8 cellular contexts compared by ENCODE assay signal in the genomic region with DNA sequence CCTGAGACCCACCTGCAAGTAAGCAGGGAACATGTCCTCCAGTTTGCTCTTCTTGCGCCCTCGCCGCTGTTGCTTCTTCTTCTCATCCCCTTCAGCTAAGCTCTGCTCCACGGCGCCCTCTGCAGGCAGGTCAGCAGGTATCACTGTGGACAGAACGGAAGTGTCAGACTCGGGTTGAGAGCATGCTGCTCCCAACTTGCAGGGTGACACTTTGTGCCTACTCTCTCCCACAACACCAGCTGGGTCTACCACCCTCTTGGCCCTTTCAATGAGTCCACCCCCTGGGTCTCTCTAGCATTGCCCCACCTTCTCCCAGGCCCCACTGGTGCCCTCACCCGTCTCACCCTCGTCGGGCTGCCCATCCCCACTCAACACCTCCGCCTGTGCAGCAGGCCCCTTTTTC. TPM values are rescaled to one million over a fixed set of nuclear protein-coding genes. Genes with fewer than 3 reads are reported as not detected.
DNase-seq lines count a peak whose midpoint lies in the region; ATAC-seq, FAIRE-seq and TF ChIP-seq lines count a peak whose summit lies in the region.

No MANE protein-coding gene starts in this region.

- H3K36me3 ChIP-seq in GM23338 (ENCODE audit: insufficient read depth) (peaks cover 48% of the 10 kb centered on the region), gastroesophageal sphincter (peaks cover 0 to 100% of the 10 kb centered on the region in 2 donors)

- H3K9me2 ChIP-seq in GM23338 (ENCODE audit: insufficient read depth), result no peaks in the 10 kb centered on the region

- no peaks in the 10 kb centered on the region for H3K9me3 ChIP-seq in gastroesophageal sphincter

- peak; percentile 62 for TF ChIP-seq CTCF in AG10803 (conservative IDR thresholded peaks at IDR 0.05; ENCODE audit: low read length)
- TF ChIP-seq CTCF in GM23338 (conservative IDR thresholded peaks at IDR 0.05; ENCODE audit: low read depth in 2 of 2), result peak; percentile 77 to 93
- peak in 3 of 4 experiments; percentile 43 to 63 (median 59) for TF ChIP-seq CTCF in gastroesophageal sphincter (IDR thresholded peaks at IDR 0.05)
- TF ChIP-seq CTCF in progenitor cell of endocrine pancreas (IDR thresholded peaks at IDR 0.05; ENCODE audit: unreplicated experiment), result peak; percentile 59

- H3K4me3 Mint-ChIP-seq in GM23338 (no peak overlapping the region), progenitor cell of endocrine pancreas (ENCODE audit: low read depth) (no peak overlapping the region)
- no peak overlapping the region for H3K4me3 Mint-ChIP-seq in activated T-helper 2 cell treated with anti-CD3 and anti-CD28 coated beads, Interferon-gamma antibody, Interleukin-2, Interleukin-4, amounts not matched to agents 10 μg/mL and 5 μg/mL and 100 μg/mL, durations not matched to agents 14 hours and 24 hours and 36 hours (ENCODE audit: low read depth)

- FAIRE-seq in RCC 7860 (lab: Jason Lieb, UNC), result no peak

- H3K4me1 ChIP-seq in GM23338 (ENCODE audit: insufficient read depth), result no peaks in the 10 kb centered on the region
- H3K4me1 ChIP-seq in gastroesophageal sphincter, result no peaks in the 10 kb centered on the region

- H3K27me3 Mint-ChIP-seq in GM23338 (ENCODE audit: insufficient read depth, low read depth, poor library complexity), result peaks cover 14% of the 10 kb centered on the region
- H3K27me3 Mint-ChIP-seq in activated T-helper 2 cell treated with anti-CD3 and anti-CD28 coated beads, Interferon-gamma antibody, Interleukin-2, Interleukin-4, amounts not matched to agents 10 μg/mL and 5 μg/mL and 100 μg/mL, durations not matched to agents 14 hours and 24 hours and 36 hours (ENCODE audit: low read depth), result no peaks in the 10 kb centered on the region
- no peaks in the 10 kb centered on the region for H3K27me3 Mint-ChIP-seq in progenitor cell of endocrine pancreas

- H4K20me1 ChIP-seq in GM23338 (replicated peaks; ENCODE audit: insufficient read depth), result peaks cover 33% of the 10 kb centered on the region

- peak; percentile 91 for ATAC-seq in GM23338
- peak; percentile 25 for ATAC-seq in gastroesophageal sphincter
- no peak for ATAC-seq in GM21390 (IDR thresholded peaks at IDR 0.05; ENCODE audit: unreplicated experiment)

- TF ChIP-seq EP300 in gastroesophageal sphincter (IDR thresholded peaks at IDR 0.05), result no peak

- H3K4me1 Mint-ChIP-seq in GM23338 (no peaks in the 10 kb centered on the region; the same call in 2 of the 3 replicates), progenitor cell of endocrine pancreas (ENCODE audit: low read depth) (no peaks in the 10 kb centered on the region)
- H3K4me1 Mint-ChIP-seq in activated T-helper 2 cell treated with anti-CD3 and anti-CD28 coated beads, Interferon-gamma antibody, Interleukin-2, Interleukin-4, amounts not matched to agents 10 μg/mL and 5 μg/mL and 100 μg/mL, durations not matched to agents 14 hours and 24 hours and 36 hours (ENCODE audit: low read depth), result no peaks in the 10 kb centered on the region

- H3K36me3 Mint-ChIP-seq in GM23338 (ENCODE audit: low read depth) (peaks cover 94% of the 10 kb centered on the region), progenitor cell of endocrine pancreas (ENCODE audit: insufficient read depth) (peaks cover 25% of the 10 kb centered on the region)
- peaks cover 93% of the 10 kb centered on the region for H3K36me3 Mint-ChIP-seq in activated T-helper 2 cell treated with anti-CD3 and anti-CD28 coated beads, Interferon-gamma antibody, Interleukin-2, Interleukin-4, amounts not matched to agents 10 μg/mL and 5 μg/mL and 100 μg/mL, durations not matched to agents 14 hours and 24 hours and 36 hours (ENCODE audit: low read depth)

- WGBS in gastroesophageal sphincter (ENCODE audit: low coverage in 1 of 2), 2 donors, result 53 to 63% methylated on average over 9 to 11 of the region's 11 CpGs

- intact Hi-C loops in activated T-helper 2 cell treated with anti-CD3 and anti-CD28 coated beads, Interferon-gamma antibody, Interleukin-2, Interleukin-4, amounts not matched to agents 10 μg/mL and 5 μg/mL and 100 μg/mL, durations not matched to agents 14 hours and 24 hours and 36 hours (cut with micrococcal nuclease), result no loop called here

- no peak overlapping the region for H3K27ac Mint-ChIP-seq in GM23338
- H3K27ac Mint-ChIP-seq in activated T-helper 2 cell treated with anti-CD3 and anti-CD28 coated beads, Interferon-gamma antibody, Interleukin-2, Interleukin-4, amounts not matched to agents 10 μg/mL and 5 μg/mL and 100 μg/mL, durations not matched to agents 14 hours and 24 hours and 36 hours, result no peak overlapping the region
- peak overlapping the region; percentile 6 for H3K27ac Mint-ChIP-seq in progenitor cell of endocrine pancreas

- no peak overlapping the region for H2AFZ ChIP-seq in GM23338

- DNase-seq in AG10803 (ENCODE audit: low read depth), result peak; percentile 47
- DNase-seq in GM23338 (ENCODE audit: low spot score), result peak; percentile 82
- DNase-seq in SIG-M5 (lab: John Stamatoyannopoulos, UW), result peak; percentile 12
- DNase-seq in activated T-helper 2 cell treated with anti-CD3 and anti-CD28 coated beads, Interferon-gamma antibody, Interleukin-2, Interleukin-4, amounts not matched to agents 10 μg/mL and 5 μg/mL and 100 μg/mL, durations not matched to agents 14 hours and 24 hours and 36 hours (ENCODE audit: low spot score), result peak; percentile 46
- DNase-seq in progenitor cell of endocrine pancreas (ENCODE audit: low spot score, unreplicated experiment), result peak; percentile 55
- no peak for DNase-seq in RCC 7860 (ENCODE audit: low spot score)

- TF ChIP-seq POLR2A in gastroesophageal sphincter (IDR thresholded peaks at IDR 0.05), result no peak

- no peaks in the 10 kb centered on the region for H3F3A ChIP-seq in GM23338 (replicated peaks; ENCODE audit: low read depth)

- no peaks in the 10 kb centered on the region; the same call in 2 of the 3 replicates for H3K9me3 Mint-ChIP-seq in GM23338
- H3K9me3 Mint-ChIP-seq in activated T-helper 2 cell treated with anti-CD3 and anti-CD28 coated beads, Interferon-gamma antibody, Interleukin-2, Interleukin-4, amounts not matched to agents 10 μg/mL and 5 μg/mL and 100 μg/mL, durations not matched to agents 14 hours and 24 hours and 36 hours, result no peaks in the 10 kb centered on the region
- H3K9me3 Mint-ChIP-seq in progenitor cell of endocrine pancreas (ENCODE audit: low read depth), result no peaks in the 10 kb centered on the region

- H3K27ac ChIP-seq in GM23338 (ENCODE audit: low read depth), result no peak overlapping the region
- H3K27ac ChIP-seq in gastroesophageal sphincter, result no peak overlapping the region

- no peak overlapping the region for H3K4me3 ChIP-seq in AG10803 (ENCODE audit: low read length)
- H3K4me3 ChIP-seq in GM23338, result no peak overlapping the region
- H3K4me3 ChIP-seq in gastroesophageal sphincter, result no peak overlapping the region

- no peaks in the 10 kb centered on the region for H3K79me2 ChIP-seq in GM23338 (replicated peaks; ENCODE audit: insufficient read depth)

- H3K4me2 ChIP-seq in GM23338, result no peak overlapping the region

- H3K27me3 ChIP-seq in GM23338 (ENCODE audit: insufficient read depth) (no peaks in the 10 kb centered on the region), gastroesophageal sphincter (no peaks in the 10 kb centered on the region)

RNA-seq across cellular contexts. Expression of a gene that starts 16.7 kb away (rescaled TPM):
- 86.1 and 120 TPM in 2 replicates for total RNA-seq in GM23338 (2014; rRNA removed; shearing (Covaris generic))
- 17.6 and 18.3 TPM in 2 replicates for polyA plus RNA-seq in GM23338 (2016; fragmentation: Nextera tagmentation; extraction: Ambion mirVana)
- total RNA-seq in activated T-helper 2 cell treated with anti-CD3 and anti-CD28 coated beads, Interferon-gamma antibody, Interleukin-2, Interleukin-4, amounts not matched to agents 10 μg/mL and 5 μg/mL and 100 μg/mL, durations not matched to agents 14 hours and 24 hours and 36 hours, result 93.3 and 100 TPM in 2 replicates
- total RNA-seq in gastroesophageal sphincter (10 to 100 TPM; 23.6 to 75.0 (median 53.8) TPM), progenitor cell of endocrine pancreas (130 and 132 TPM in 2 replicates)

RNA-seq across cellular contexts. Expression of a gene that starts 25.3 kb away (rescaled TPM):
- 27.2 and 35.4 TPM in 2 replicates for total RNA-seq in GM23338 (2014; rRNA removed; shearing (Covaris generic))
- 19.1 and 19.9 TPM in 2 replicates for polyA plus RNA-seq in GM23338 (2016; fragmentation: Nextera tagmentation; extraction: Ambion mirVana)
- total RNA-seq in activated T-helper 2 cell treated with anti-CD3 and anti-CD28 coated beads, Interferon-gamma antibody, Interleukin-2, Interleukin-4, amounts not matched to agents 10 μg/mL and 5 μg/mL and 100 μg/mL, durations not matched to agents 14 hours and 24 hours and 36 hours, result 65.1 and 65.7 TPM in 2 replicates
- 10 to 100 TPM; 55.9 to 79.9 (median 64.2) TPM for total RNA-seq in gastroesophageal sphincter
- 52.7 and 59.4 TPM in 2 replicates for total RNA-seq in progenitor cell of endocrine pancreas

RNA-seq across cellular contexts. Expression of a gene that starts 25.9 kb away (rescaled TPM):
- 6.7 and 11.8 TPM in 2 replicates for total RNA-seq in GM23338 (2014; rRNA removed; shearing (Covaris generic))
- 9.4 and 10.7 TPM in 2 replicates for polyA plus RNA-seq in GM23338 (2016; fragmentation: Nextera tagmentation; extraction: Ambion mirVana)
- 14.2 and 16.0 TPM in 2 replicates for total RNA-seq in activated T-helper 2 cell treated with anti-CD3 and anti-CD28 coated beads, Interferon-gamma antibody, Interleukin-2, Interleukin-4, amounts not matched to agents 10 μg/mL and 5 μg/mL and 100 μg/mL, durations not matched to agents 14 hours and 24 hours and 36 hours
- under 1 TPM in 1 of 4 donors, not detected in 3; 0.35 TPM for total RNA-seq in gastroesophageal sphincter
- 0.72 and 0.75 TPM in 2 replicates for total RNA-seq in progenitor cell of endocrine pancreas

RNA-seq across cellular contexts. Expression of a gene that starts 44.7 kb away (rescaled TPM):
- 0.04 and 0.10 TPM in 2 replicates for total RNA-seq in GM23338 (2014; rRNA removed; shearing (Covaris generic))
- polyA plus RNA-seq in GM23338 (2016; fragmentation: Nextera tagmentation; extraction: Ambion mirVana), result 0.12 TPM in 1 of 2 replicates, not detected in the other
- total RNA-seq in activated T-helper 2 cell treated with anti-CD3 and anti-CD28 coated beads, Interferon-gamma antibody, Interleukin-2, Interleukin-4, amounts not matched to agents 10 μg/mL and 5 μg/mL and 100 μg/mL, durations not matched to agents 14 hours and 24 hours and 36 hours, result 0.60 and 0.91 TPM in 2 replicates
- total RNA-seq in gastroesophageal sphincter (not detected), progenitor cell of endocrine pancreas (0.40 and 0.57 TPM in 2 replicates)

RNA-seq across cellular contexts. Expression of a gene that starts 50.7 kb away (rescaled TPM):
- not detected in 2 replicates for total RNA-seq in GM23338 (2014; rRNA removed; shearing (Covaris generic))
- 0.09 TPM in 1 of 2 replicates, not detected in the other for polyA plus RNA-seq in GM23338 (2016; fragmentation: Nextera tagmentation; extraction: Ambion mirVana)
- not detected in 2 replicates for total RNA-seq in activated T-helper 2 cell treated with anti-CD3 and anti-CD28 coated beads, Interferon-gamma antibody, Interleukin-2, Interleukin-4, amounts not matched to agents 10 μg/mL and 5 μg/mL and 100 μg/mL, durations not matched to agents 14 hours and 24 hours and 36 hours
- 1 to 10 TPM in 2 of 4 donors, under 1 TPM in 2; 0.54 to 1.2 (median 0.85) TPM for total RNA-seq in gastroesophageal sphincter
- 0.29 and 0.34 TPM in 2 replicates for total RNA-seq in progenitor cell of endocrine pancreas
